Comparison of ENCODE assay signal across 9 cellular contexts in the genomic region with DNA sequence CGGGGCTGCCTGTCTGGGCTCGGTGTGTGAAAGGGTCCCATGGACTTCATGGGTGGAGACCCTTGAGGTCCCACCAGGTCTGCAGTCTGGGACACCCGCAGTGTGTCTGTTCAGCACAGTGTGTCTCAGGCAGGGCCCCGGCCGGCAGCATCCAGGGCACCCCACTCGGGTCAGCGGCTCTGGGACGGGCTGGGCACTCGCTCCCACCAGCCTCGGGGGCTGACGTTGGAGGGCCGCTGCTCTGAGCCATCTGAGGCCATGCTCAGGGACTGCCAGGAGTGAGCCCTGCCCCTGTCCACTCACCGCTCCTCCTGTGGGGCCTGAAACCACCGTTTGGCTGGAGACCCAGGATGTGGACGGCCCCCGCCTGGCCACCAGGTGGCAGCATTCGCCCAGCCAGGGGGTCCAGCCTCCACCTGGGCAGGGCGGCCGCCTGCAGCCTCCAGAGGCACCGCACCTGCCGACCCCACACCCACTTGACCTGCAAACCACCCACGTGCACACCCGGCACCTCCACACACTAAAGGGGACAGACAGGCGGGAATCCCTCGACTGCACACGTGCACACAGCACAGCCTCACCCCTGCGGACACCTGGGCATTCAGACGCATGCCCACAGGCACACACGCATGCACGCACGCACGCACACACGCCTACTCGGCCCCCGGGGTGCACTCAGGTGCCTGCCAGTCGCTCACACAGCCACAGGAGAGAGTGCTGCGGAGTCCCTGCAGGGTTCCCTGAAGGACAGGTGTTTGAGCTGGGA. TPM values are rescaled to one million over a fixed set of nuclear protein-coding genes. Genes with fewer than 3 reads are reported as not detected.
DNase-seq lines count a peak whose midpoint lies in the region; ATAC-seq and TF ChIP-seq lines count a peak whose summit lies in the region.
"Had no signal": no experiment of that assay in that cellular context is flagged by ENCODE, and none has a peak within 500 bp of the region (broad histone marks: within the 10 kb centered on the region; RNA-seq: fewer than 3 reads in every experiment).

No MANE protein-coding gene starts in this region.

- in situ Hi-C loops in KBM-7 (cut with MboI; ENCODE audit: low pct_unique_long_range_greater_than_20kb, low sequenced_read_pairs), result no loop called here
- in situ Hi-C loops in SK-MEL-5 (cut with HindIII; ENCODE audit: low pct_unique_long_range_greater_than_20kb, low sequenced_read_pairs), result no loop called here

- TF ChIP-seq CTCF in GM12875 (IDR thresholded peaks at IDR 0.05; ENCODE audit: borderline replicate concordance, insufficient read depth, low read depth, low read length), result peak; percentile 94

- H3K36me3 ChIP-seq in aorta (ENCODE audit: control insufficient read depth in 1 of 2, insufficient read depth in 2 of 2, low read length in 1 of 2), result no peaks in the 10 kb centered on the region

- H3K27me3 ChIP-seq in aorta (ENCODE audit: control insufficient read depth in 1 of 2, insufficient read depth in 2 of 2, low read length in 1 of 2), result no peaks in the 10 kb centered on the region

- DNase-seq in KBM-7, result peak; percentile 76
- peak; percentile 73 for DNase-seq in SK-MEL-5 (ENCODE audit: low read depth, low spot score)
- DNase-seq in activated naive CD4-positive, alpha-beta T cell (lab: John Stamatoyannopoulos, UW), result peak; percentile 70 to 78 (median 73)
- DNase-seq in head of caudate nucleus, result peak; percentile 33 to 87 (median 72)
- peak; percentile 53 to 96 (median 74) for DNase-seq in posterior cingulate gyrus
- peak; percentile 83 to 93 for DNase-seq in aorta

- H3K9me3 ChIP-seq in aorta (ENCODE audit: control insufficient read depth, low read length), result no peaks in the 10 kb centered on the region

- intact Hi-C loops in head of caudate nucleus (cut with DNase I) (loop anchor here (5.0 kb wide), 1 partner anchor 119 kb away; no protein-coding TSS in a partner anchor), posterior cingulate gyrus (cut with DNase I) (loop anchor here (2.0 kb wide), 2 partner anchors 84 to 120 kb away; no protein-coding TSS in a partner anchor), aorta (cut with DNase I) (loop anchor here (2.0 to 5.0 kb wide), 4 partner anchors 84 to 120 kb away; no protein-coding TSS in a partner anchor)

- 19 to 24% methylated on average over 33 to 37 of the region's 37 CpGs for WGBS in aorta, 2 donors

- H3K4me3 ChIP-seq in GM12875 (ENCODE audit: low read depth, low read length) (no peak overlapping the region), aorta (ENCODE audit: low read length in 2 of 2) (no peak overlapping the region)

- ATAC-seq in aorta (ENCODE audit: low FRiP score) (peak; percentile 75), GM18520 (IDR thresholded peaks at IDR 0.05; ENCODE audit: unreplicated experiment) (no peak)

- no peak overlapping the region for H3K27ac ChIP-seq in aorta (ENCODE audit: low read depth in 1 of 2, low read length in 2 of 2)
- H3K27ac ChIP-seq: epithelial cell of prostate had no signal

- H3K4me1 ChIP-seq in aorta (ENCODE audit: control insufficient read depth in 1 of 2, insufficient read depth in 2 of 2, low read length in 2 of 2), result no peaks in the 10 kb centered on the region

RNA-seq across cellular contexts. Expression of a gene that starts 10.1 kb away (rescaled TPM):
- 0.13 and 0.29 TPM in 2 replicates for total RNA-seq in SK-MEL-5 (2014; rRNA removed; shearing (Covaris generic))
- polyA plus RNA-seq in SK-MEL-5 (2015; cell fraction: cytosol; rRNA removed), result 2.4 and 2.8 TPM in 2 replicates
- 1.8 and 2.3 TPM in 2 replicates for polyA plus RNA-seq in SK-MEL-5 (2015; cell fraction: nucleus; rRNA removed)
- total RNA-seq in aorta, result 1 to 10 TPM; 4.1 to 8.8 TPM
- 1 to 10 TPM in 1 of 2 donors, under 1 TPM in 1; 0.88 to 2.0 TPM for polyA plus RNA-seq in aorta
